Comparison of ENCODE assay signal across 12 cellular contexts in genomic region chr12:29320295-29321090, GRCh38.
A peak's percentile ranks its signal among the peaks of the same experiment; 100 is the strongest.
DNase-seq lines count a peak whose midpoint lies in the region; ATAC-seq and TF ChIP-seq lines count a peak whose summit lies in the region.
"Had no signal": no experiment of that assay in that cellular context is flagged by ENCODE, and none has a peak within 500 bp of the region (broad histone marks: within the 10 kb centered on the region; RNA-seq: fewer than 3 reads in every experiment).

No MANE protein-coding gene starts in this region.

- no peaks in the 10 kb centered on the region for H3K79me2 ChIP-seq in smooth muscle cell (ENCODE audit: low read depth)

- TF ChIP-seq CTCF in fibroblast of pulmonary artery (IDR thresholded peaks at IDR 0.05; ENCODE audit: low read length, missing control alignments) (no peak), smooth muscle cell (IDR thresholded peaks at IDR 0.05; ENCODE audit: borderline replicate concordance, insufficient read depth, poor library complexity, severe bottlenecking) (no peak)

- WGBS in smooth muscle cell (ENCODE audit: low lambda C conversion rate) = 84% methylated on average over 2 of the region's 2 CpGs

- no peak overlapping the region for H3K4me2 ChIP-seq in smooth muscle cell

- H3K27ac ChIP-seq in smooth muscle cell (ENCODE audit: low read depth) = peak overlapping the region; percentile 65

- CTCF ChIA-PET in HEK293T (lab: Yijun Ruan, JAX) = interaction anchor here (0.6 kb wide), 1 partner anchor 9 kb away, joined by 4 read pairs; no protein-coding TSS in a partner anchor

- no peaks in the 10 kb centered on the region for H3K27me3 ChIP-seq in smooth muscle cell (ENCODE audit: low read depth)

- H2AFZ ChIP-seq in smooth muscle cell (ENCODE audit: low read depth) = no peak overlapping the region

- no peak overlapping the region for H3K4me3 ChIP-seq in fibroblast of pulmonary artery (replicated peaks; ENCODE audit: low read depth, low read length)
- no peak overlapping the region for H3K4me3 ChIP-seq in smooth muscle cell

- POLR2A ChIA-PET in HEK293T (lab: Yijun Ruan, JAX) = no interaction called here

- no peaks in the 10 kb centered on the region for H4K20me1 ChIP-seq in smooth muscle cell (ENCODE audit: low read depth)

- H3K36me3 ChIP-seq in smooth muscle cell (ENCODE audit: low read depth) = no peaks in the 10 kb centered on the region

- H3F3A ChIP-seq in smooth muscle cell (ENCODE audit: low read depth) = no peaks in the 10 kb centered on the region

- peaks cover 10% of the 10 kb centered on the region for H3K4me1 ChIP-seq in smooth muscle cell (ENCODE audit: low read depth)

- no peak overlapping the region for H3K9ac ChIP-seq in smooth muscle cell (ENCODE audit: low read depth)

- DNase-seq in H4 (ENCODE audit: low spot score) = peak; percentile 35
- DNase-seq in fibroblast of pulmonary artery (ENCODE audit: low read depth) = peak; percentile 81
- DNase-seq in smooth muscle cell (lab: John Stamatoyannopoulos, UW; ENCODE audit: unreplicated experiment) = no peak
- no peak for DNase-seq in C1 segment of cervical spinal cord (lab: John Stamatoyannopoulos, UW)
- DNase-seq in HEK293T (ENCODE audit: extremely low spot score) = no peak
- DNase-seq in DMS53 treated with DMSO at 0.1 percent for 48 hours (lab: John Stamatoyannopoulos, UW; ENCODE audit: unreplicated experiment) = no peak
- DNase-seq: activated CD8-positive, alpha-beta T cell treated with anti-CD3 and anti-CD28 coated beads for 36 hours; activated naive CD4-positive, alpha-beta T cell treated with Interleukin-2 at 50 U/mL for 16 hours; midbrain; NCI-H2171; substantia nigra had no signal

- peak; percentile 83 for ATAC-seq in SK-N-SH treated with all-trans-retinoic acid at 6 μM for 48 hours
- ATAC-seq: activated CD8-positive, alpha-beta T cell treated with anti-CD3 and anti-CD28 coated beads for 36 hours had no signal

- H3K9me3 ChIP-seq in smooth muscle cell (replicated peaks; ENCODE audit: low read depth) = no peaks in the 10 kb centered on the region

TF ChIP-seq in SK-N-SH treated with all-trans-retinoic acid at 6 μM for 48 hours, 23 proteins besides CTCF, POLR2A, EP300 and RAD21 (continues in another document):
- TF ChIP-seq RARB (CRISPR knock-in tag; IDR thresholded peaks at IDR 0.05) = no peak
- TF ChIP-seq GLIS3 (CRISPR knock-in tag; IDR thresholded peaks at IDR 0.05) = no peak
- no peak for TF ChIP-seq ZFP3 (CRISPR knock-in tag; IDR thresholded peaks at IDR 0.05)
- no peak for TF ChIP-seq BACH2 (CRISPR knock-in tag; IDR thresholded peaks at IDR 0.05; ENCODE audit: borderline replicate concordance)
- TF ChIP-seq PPARA (CRISPR knock-in tag; IDR thresholded peaks at IDR 0.05; ENCODE audit: borderline replicate concordance) = no peak
- no peak for TF ChIP-seq SNAI2 (CRISPR knock-in tag; IDR thresholded peaks at IDR 0.05)
- TF ChIP-seq, protein P1, sequence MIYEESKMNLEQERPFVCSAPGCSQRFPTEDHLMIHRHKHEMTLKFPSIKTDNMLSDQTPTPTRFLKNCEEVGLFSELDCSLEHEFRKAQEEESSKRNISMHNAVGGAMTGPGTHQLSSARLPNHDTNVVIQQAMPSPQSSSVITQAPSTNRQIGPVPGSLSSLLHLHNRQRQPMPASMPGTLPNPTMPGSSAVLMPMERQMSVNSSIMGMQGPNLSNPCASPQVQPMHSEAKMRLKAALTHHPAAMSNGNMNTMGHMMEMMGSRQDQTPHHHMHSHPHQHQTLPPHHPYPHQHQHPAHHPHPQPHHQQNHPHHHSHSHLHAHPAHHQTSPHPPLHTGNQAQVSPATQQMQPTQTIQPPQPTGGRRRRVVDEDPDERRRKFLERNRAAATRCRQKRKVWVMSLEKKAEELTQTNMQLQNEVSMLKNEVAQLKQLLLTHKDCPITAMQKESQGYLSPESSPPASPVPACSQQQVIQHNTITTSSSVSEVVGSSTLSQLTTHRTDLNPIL (CRISPR knock-in tag; IDR thresholded peaks at IDR 0.05; ENCODE audit: low read depth) = peak; percentile 68
- no peak for TF ChIP-seq OSR1 (CRISPR knock-in tag; IDR thresholded peaks at IDR 0.05)
- no peak for TF ChIP-seq PATZ1 (CRISPR knock-in tag; IDR thresholded peaks at IDR 0.05; ENCODE audit: borderline replicate concordance)
- peak; percentile 26; the same call in 1 of the 2 replicates for TF ChIP-seq CSDC2 (CRISPR knock-in tag; IDR thresholded peaks at IDR 0.05)
- TF ChIP-seq ISL1 (CRISPR knock-in tag; IDR thresholded peaks at IDR 0.05) = peak; percentile 94
- 0 out of 2 replicates have a peak, but pooled peaks have one; percentile 8 for TF ChIP-seq ZC3H10 (CRISPR knock-in tag; IDR thresholded peaks at IDR 0.05)

TF ChIP-seq in HEK293T, 16 proteins besides CTCF, POLR2A, EP300 and RAD21:
- no peak for TF ChIP-seq ARNT (IDR thresholded peaks at IDR 0.05)
- TF ChIP-seq FOXA1 (IDR thresholded peaks at IDR 0.05) = no peak
- no peak for TF ChIP-seq FOXK2 (IDR thresholded peaks at IDR 0.05)
- TF ChIP-seq PKNOX1 (IDR thresholded peaks at IDR 0.05) = no peak
- TF ChIP-seq HDGF (IDR thresholded peaks at IDR 0.05; ENCODE audit: borderline replicate concordance) = no peak
- TF ChIP-seq L3MBTL2 (conservative IDR thresholded peaks at IDR 0.05) = no peak
- TF ChIP-seq ZNF384 (IDR thresholded peaks at IDR 0.05) = no peak
- TF ChIP-seq TARDBP (IDR thresholded peaks at IDR 0.05) = no peak
- no peak for TF ChIP-seq NFRKB (IDR thresholded peaks at IDR 0.05)
- no peak for TF ChIP-seq CTBP1 (IDR thresholded peaks at IDR 0.05; ENCODE audit: borderline replicate concordance)
- no peak for TF ChIP-seq FOXM1 (IDR thresholded peaks at IDR 0.05; ENCODE audit: borderline replicate concordance)
- TF ChIP-seq LEF1 (IDR thresholded peaks at IDR 0.05; ENCODE audit: borderline replicate concordance) = no peak
- no peak for TF ChIP-seq BHLHE40 (IDR thresholded peaks at IDR 0.05; ENCODE audit: borderline replicate concordance)
- TF ChIP-seq ELF4 (IDR thresholded peaks at IDR 0.05) = no peak
- no peak for TF ChIP-seq SUZ12 (IDR thresholded peaks at IDR 0.05)
- TF ChIP-seq SP1 (IDR thresholded peaks at IDR 0.05) = no peak

Comparison
In these comparisons a context has a peak if more than half of its experiments do, and no peak if none do; other contexts are left out.
1. DNase-seq: peak in H4 (single experiment) and fibroblast of pulmonary artery (single experiment); none in smooth muscle cell (single experiment), C1 segment of cervical spinal cord (0 of 14), HEK293T (single experiment) and DMS53 treated with DMSO at 0.1 percent for 48 hours (single experiment).